Comparison of ENCODE assay signal across 9 cellular contexts in genomic region chr16:50671644-50672260, GRCh38. TPM values are rescaled to one million over a fixed set of nuclear protein-coding genes. Genes with fewer than 3 reads are reported as not detected.
DNase-seq lines count a peak whose midpoint lies in the region; ATAC-seq and TF ChIP-seq lines count a peak whose summit lies in the region.
"Had no signal": no experiment of that assay in that cellular context is flagged by ENCODE, and none has a peak within 500 bp of the region (broad histone marks: within the 10 kb centered on the region; RNA-seq: fewer than 3 reads in every experiment).

No MANE protein-coding gene starts in this region.

- TF ChIP-seq CTCF in HFF-Myc (IDR thresholded peaks at IDR 0.05; ENCODE audit: low read depth, low read length, missing control alignments) = peak; percentile 67
- peak; percentile 75 for TF ChIP-seq CTCF in choroid plexus epithelial cell (conservative IDR thresholded peaks at IDR 0.05; ENCODE audit: low read depth, low read length)
- peak; percentile 38 for TF ChIP-seq CTCF in psoas muscle (IDR thresholded peaks at IDR 0.05)

- 47 to 56% (median 56%) methylated on average over 2 of the region's 2 CpGs for WGBS in psoas muscle, 3 donors

- no peaks in the 10 kb centered on the region for H4K20me1 ChIP-seq in BLaER1

- H3K9me3 ChIP-seq in BLaER1 (peaks cover 34% of the 10 kb centered on the region), psoas muscle (peaks cover 7% of the 10 kb centered on the region)

- peak; percentile 14 for DNase-seq in HFF-Myc (ENCODE audit: extremely low read depth, low read depth)
- peak; percentile 51 for DNase-seq in T-helper 9 cell
- DNase-seq in choroid plexus epithelial cell (ENCODE audit: low read depth) = peak; percentile 49
- no peak for DNase-seq in psoas muscle
- no peak for DNase-seq in kidney glomerular epithelial cell (lab: John Stamatoyannopoulos, UW)
- DNase-seq in DMS114 treated with DMSO at 0.1 percent for 48 hours (lab: John Stamatoyannopoulos, UW; ENCODE audit: unreplicated experiment) = no peak

- ATAC-seq in psoas muscle = no peak
- ATAC-seq in esophagus mucosa = no peak

- intact Hi-C loops in psoas muscle (cut with DNase I) = no loop called here

- peaks cover 66% of the 10 kb centered on the region for H3K36me3 ChIP-seq in BLaER1
- H3K36me3 ChIP-seq in psoas muscle (ENCODE audit: insufficient read depth in 1 of 2, low read depth in 1 of 2) = no peaks in the 10 kb centered on the region

- no peak overlapping the region for H3K4me2 ChIP-seq in BLaER1

- peak overlapping the region; percentile 31; the same call in 1 of the 2 replicates for H3K4me3 ChIP-seq in BLaER1
- no peak overlapping the region for H3K4me3 ChIP-seq in HFF-Myc (replicated peaks; ENCODE audit: low read depth, low read length)
- no peak overlapping the region for H3K4me3 ChIP-seq in choroid plexus epithelial cell (ENCODE audit: low read depth, low read length)
- no peak overlapping the region for H3K4me3 ChIP-seq in psoas muscle
- H3K4me3 ChIP-seq: lung had no signal

- H3K4me1 ChIP-seq in BLaER1 = peaks cover 36% of the 10 kb centered on the region
- H3K4me1 ChIP-seq in psoas muscle = peaks cover 11% of the 10 kb centered on the region

- H3K27ac ChIP-seq in BLaER1 (no peak overlapping the region), psoas muscle (no peak overlapping the region)

- H3K27me3 ChIP-seq in BLaER1 = no peaks in the 10 kb centered on the region
- peaks cover 0 to 9% (median 3%) of the 10 kb centered on the region in 3 donors for H3K27me3 ChIP-seq in psoas muscle (ENCODE audit: insufficient read depth in 3 of 3, low read length in 2 of 3)

- H3K9ac ChIP-seq in BLaER1 = no peak overlapping the region

RNA-seq across cellular contexts. Expression of gene SNX20, which starts 9.4 kb away (rescaled TPM):
- total RNA-seq in psoas muscle (1 to 10 TPM in 2 of 4 donors, under 1 TPM in 2; 0.78 to 1.8 (median 1.3) TPM), esophagus mucosa (0.76 TPM)
- 1 to 10 TPM in 2 of 3 donors, under 1 TPM in 1; 0.82 to 2.1 (median 1.1) TPM for polyA plus RNA-seq in psoas muscle

RNA-seq across cellular contexts. Expression of gene NOD2, which starts 21.7 kb away (rescaled TPM):
- total RNA-seq in psoas muscle (under 1 TPM; 0.21 to 0.74 (median 0.42) TPM), esophagus mucosa (15.4 TPM)
- under 1 TPM; 0.07 to 0.25 (median 0.21) TPM for polyA plus RNA-seq in psoas muscle

Comparison
In these comparisons a context has a peak if more than half of its experiments do, and no peak if none do; other contexts are left out.
1. DNase-seq: peak in HFF-Myc (single experiment), T-helper 9 cell (single experiment) and choroid plexus epithelial cell (single experiment); none in psoas muscle (0 of 2), kidney glomerular epithelial cell (single experiment) and DMS114 treated with DMSO at 0.1 percent for 48 hours (single experiment).
2. Peak in every context shown above with its lines, with median percentiles within 50 percentile points of each other: CTCF ChIP-seq.